ENCODE assay signal across 26 cellular contexts in the genomic region with DNA sequence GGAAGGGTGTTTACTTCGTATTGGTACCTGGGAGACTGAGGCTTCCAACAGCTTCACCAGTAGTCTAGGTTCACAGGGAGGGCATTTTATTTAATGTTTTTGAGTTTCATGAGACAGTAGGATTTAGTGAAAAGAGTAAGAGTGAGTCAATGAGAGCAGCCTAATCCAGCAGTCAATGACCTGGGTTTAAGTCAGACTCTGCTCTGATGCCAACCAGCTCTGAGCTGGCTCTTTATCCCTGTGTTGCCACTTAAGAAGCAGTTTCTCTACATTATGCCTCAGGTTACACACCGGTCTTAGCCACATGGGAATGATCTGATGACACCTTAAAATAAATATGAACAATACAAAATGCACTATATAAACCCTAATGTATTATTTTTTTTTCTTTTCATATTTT. TPM values are rescaled to one million over a fixed set of nuclear protein-coding genes. Genes with fewer than 3 reads are reported as not detected.
DNase-seq lines count a peak whose midpoint lies in the region; ATAC-seq, FAIRE-seq and TF ChIP-seq lines count a peak whose summit lies in the region.
"Had no signal": no experiment of that assay in that cellular context is flagged by ENCODE, and none has a peak within 500 bp of the region (broad histone marks: within the 10 kb centered on the region; RNA-seq: fewer than 3 reads in every experiment).

No MANE protein-coding gene starts in this region.

- no peak for DNase-seq in GM12892 (ENCODE audit: insufficient read length)
- DNase-seq in LHCN-M2 (ENCODE audit: low read depth): peak; percentile 4
- peak; percentile 8 for DNase-seq in epithelial cell of esophagus (ENCODE audit: low read depth)
- peak; percentile 20 for DNase-seq in stromal cell of bone marrow (ENCODE audit: low read depth)
- DNase-seq in head of caudate nucleus: no peak
- DNase-seq in stimulated activated CD4-positive, alpha-beta T cell treated with anti-CD3 and anti-CD28 coated beads, Interleukin-2, amount 100 ng/mL, for 24 hours: no peak
- DNase-seq: BE2C; Calu3; DMS79 treated with DMSO at 0.1 percent for 48 hours; GF-D8; IMR-90; KG1; NCI-H1048; NCI-H1417 treated with DMSO at 0.1 percent for 48 hours; NCI-H187; NCI-H2081 treated with DMSO at 0.1 percent for 48 hours; NCI-H524; NCI-H82; NK-92 treated with Interleukin-12 subunit alpha and Interleukin-12 subunit beta, amount 100 ng/mL, for 24 hours; PC-3; SJCRH30 had no signal

- H3K4me3 ChIP-seq in epithelial cell of esophagus (ENCODE audit: low read length): no peak overlapping the region
- H3K4me3 ChIP-seq: A549, HAP-1, SJCRH30 had no signal

- no peak for TF ChIP-seq POLR2A in GM12892 (IDR thresholded peaks at IDR 0.05; ENCODE audit: low read depth, low read length)

- TF ChIP-seq CTCF in epithelial cell of esophagus (IDR thresholded peaks at IDR 0.05; ENCODE audit: insufficient read depth, low read depth, low read length, missing control alignments): no peak

- peak; percentile 17 for FAIRE-seq in GM12892 (lab: Jason Lieb, UNC)
- FAIRE-seq: A549, GM12891 had no signal

- intact Hi-C loops in head of caudate nucleus (cut with DNase I): no loop called here

- no peak for ATAC-seq in GM18907 (IDR thresholded peaks at IDR 0.05; ENCODE audit: unreplicated experiment)
- ATAC-seq: A549, PC-3, SK-N-SH treated with all-trans-retinoic acid at 6 μM for 48 hours had no signal

RNA-seq across cellular contexts. Expression of gene KCNMB2, which starts 59.4 kb away (rescaled TPM):
- polyA plus RNA-seq in GM12892 (2012; ENCODE audit: missing spikeins): 8.6 TPM
- total RNA-seq in LHCN-M2 (2014; rRNA removed): not detected in 2 replicates
- 0.21 TPM for polyA plus RNA-seq in LHCN-M2 (2012)
- total RNA-seq: Calu3, IMR-90, PC-3, SJCRH30 had no signal
- polyA plus RNA-seq: A549, IMR-90 had no signal

Comparison
In these comparisons a context has a peak if more than half of its experiments do, and no peak if none do; other contexts are left out.
1. DNase-seq: peak in LHCN-M2 (single experiment), epithelial cell of esophagus (single experiment) and stromal cell of bone marrow (single experiment); none in GM12892 (single experiment), head of caudate nucleus (0 of 42) and stimulated activated CD4-positive, alpha-beta T cell treated with anti-CD3 and anti-CD28 coated beads, Interleukin-2, amount 100 ng/mL, for 24 hours (0 of 2).